2 cellular contexts compared by ENCODE assay signal in genomic region chr3:53252947-53253322, GRCh38.
TF ChIP-seq lines count a peak whose summit lies in the region.
"Not testable (repeated sequence)": the region's sequence is repeated elsewhere in the genome, so short reads cannot be mapped to it uniquely, and the experiment has no call there.

No MANE protein-coding gene starts in this region.

TF ChIP-seq in A549, 52 proteins besides CTCF, POLR2A, EP300 and RAD21:
- TF ChIP-seq FOSL2 (IDR thresholded peaks at IDR 0.05): not testable (repeated sequence)
- peak; percentile 51 for TF ChIP-seq FOSL2 (CRISPR knock-in tag; IDR thresholded peaks at IDR 0.05)
- 0 out of 2 replicates have a peak, but pooled peaks have one; percentile 13 for TF ChIP-seq GATA3 (IDR thresholded peaks at IDR 0.05; ENCODE audit: borderline replicate concordance)
TF ChIP-seq in A549: peak in this region for 2; not testable (repeated sequence) for 50.

TF ChIP-seq in HepG2, 621 proteins besides CTCF, POLR2A, EP300 and RAD21:
- TF ChIP-seq TBX2 (CRISPR knock-in tag; IDR thresholded peaks at IDR 0.05; ENCODE audit: borderline replicate concordance): peak; percentile 28; the same call in 1 of the 2 replicates
- peak; percentile 53; the same call in 1 of the 2 replicates for TF ChIP-seq FOSL2 (CRISPR knock-in tag; IDR thresholded peaks at IDR 0.05)
